ENCODE assay signal across 23 cellular contexts in genomic region chr5:998975-999501, GRCh38. TPM values are rescaled to one million over a fixed set of nuclear protein-coding genes. Genes with fewer than 3 reads are reported as not detected.
DNase-seq lines count a peak whose midpoint lies in the region; ATAC-seq and TF ChIP-seq lines count a peak whose summit lies in the region.
"Had no signal": no experiment of that assay in that cellular context is flagged by ENCODE, and none has a peak within 500 bp of the region (broad histone marks: within the 10 kb centered on the region; RNA-seq: fewer than 3 reads in every experiment).

No MANE protein-coding gene starts in this region.

- H3K4me3 ChIP-seq in left ventricle myocardium inferior, result no peak overlapping the region
- H3K4me3 ChIP-seq in upper lobe of right lung, result no peak overlapping the region
- H3K4me3 ChIP-seq in MG63, result no peak overlapping the region
- H3K4me3 ChIP-seq: prostate gland had no signal

- H3K9me3 Mint-ChIP-seq in activated naive CD8-positive, alpha-beta T cell treated with anti-CD3 and anti-CD28 coated beads, Interleukin-2, amount 10 ng/mL, durations not matched to agents 7 days and 5 days, result no peaks in the 10 kb centered on the region
- H3K9me3 Mint-ChIP-seq in activated naive CD8-positive, alpha-beta T cell treated with anti-CD3 and anti-CD28 coated beads for 36 hours, result no peaks in the 10 kb centered on the region
- H3K9me3 Mint-ChIP-seq: CD4-positive, CD25-positive, alpha-beta regulatory T cell; central memory CD8-positive, alpha-beta T cell had no signal

- no peaks in the 10 kb centered on the region for H3K9me3 ChIP-seq in left ventricle myocardium inferior (replicated peaks)
- H3K9me3 ChIP-seq in upper lobe of right lung, result no peaks in the 10 kb centered on the region
- no peaks in the 10 kb centered on the region for H3K9me3 ChIP-seq in MG63
- H3K9me3 ChIP-seq: prostate gland had no signal

- no peak for ATAC-seq in activated naive CD8-positive, alpha-beta T cell treated with anti-CD3 and anti-CD28 coated beads, Interleukin-2, amount 10 ng/mL, durations not matched to agents 7 days and 5 days (ENCODE audit: low read depth)
- ATAC-seq in omental fat pad (ENCODE audit: low FRiP score) (no peak), upper lobe of right lung (peak; percentile 43)
- ATAC-seq: Panc1, SK-N-SH treated with all-trans-retinoic acid at 6 μM for 48 hours had no signal

- H3K27me3 ChIP-seq in left ventricle myocardium inferior (ENCODE audit: low read depth) (no peaks in the 10 kb centered on the region), upper lobe of right lung (no peaks in the 10 kb centered on the region), MG63 (no peaks in the 10 kb centered on the region)

- POLR2A ChIA-PET in activated naive CD8-positive, alpha-beta T cell treated with anti-CD3 and anti-CD28 coated beads, Interleukin-2, amount 10 ng/mL, durations not matched to agents 7 days and 5 days (lab: Charles Lee), result interaction anchor here (0.6 kb wide), 1 partner anchor 142 kb away, joined by 3 read pairs; no protein-coding TSS in a partner anchor

- H3K4me1 Mint-ChIP-seq in activated naive CD8-positive, alpha-beta T cell treated with anti-CD3 and anti-CD28 coated beads, Interleukin-2, amount 10 ng/mL, durations not matched to agents 7 days and 5 days, result peaks cover 18% of the 10 kb centered on the region
- H3K4me1 Mint-ChIP-seq in activated naive CD8-positive, alpha-beta T cell treated with anti-CD3 and anti-CD28 coated beads for 36 hours, result peaks cover 24% of the 10 kb centered on the region

- H3K36me3 Mint-ChIP-seq in activated naive CD8-positive, alpha-beta T cell treated with anti-CD3 and anti-CD28 coated beads, Interleukin-2, amount 10 ng/mL, durations not matched to agents 7 days and 5 days, result no peaks in the 10 kb centered on the region
- no peaks in the 10 kb centered on the region for H3K36me3 Mint-ChIP-seq in activated naive CD8-positive, alpha-beta T cell treated with anti-CD3 and anti-CD28 coated beads for 36 hours
- H3K36me3 Mint-ChIP-seq: CD4-positive, CD25-positive, alpha-beta regulatory T cell had no signal

- intact Hi-C loops in left ventricle myocardium inferior (cut with micrococcal nuclease) (no loop called here), upper lobe of right lung (cut with DNase I) (no loop called here)

- TF ChIP-seq CTCF in left ventricle myocardium inferior (IDR thresholded peaks at IDR 0.05; ENCODE audit: borderline replicate concordance) (no peak), omental fat pad (IDR thresholded peaks at IDR 0.05) (no peak), upper lobe of right lung (IDR thresholded peaks at IDR 0.05) (no peak)

- H3K27me3 Mint-ChIP-seq in activated naive CD8-positive, alpha-beta T cell treated with anti-CD3 and anti-CD28 coated beads, Interleukin-2, amount 10 ng/mL, durations not matched to agents 7 days and 5 days, result peaks cover 14% of the 10 kb centered on the region
- H3K27me3 Mint-ChIP-seq in activated naive CD8-positive, alpha-beta T cell treated with anti-CD3 and anti-CD28 coated beads for 36 hours, result peaks cover 6% of the 10 kb centered on the region

- H3K36me3 ChIP-seq in left ventricle myocardium inferior, result no peaks in the 10 kb centered on the region
- H3K36me3 ChIP-seq in upper lobe of right lung, result no peaks in the 10 kb centered on the region
- H3K36me3 ChIP-seq in MG63, result no peaks in the 10 kb centered on the region
- H3K36me3 ChIP-seq: prostate gland had no signal

- H3K27ac ChIP-seq in left ventricle myocardium inferior (replicated peaks) (peak overlapping the region; percentile 34), upper lobe of right lung (peak overlapping the region; percentile 82)
- H3K27ac ChIP-seq: prostate gland had no signal

- H3K4me1 ChIP-seq in left ventricle myocardium inferior (peaks cover 32% of the 10 kb centered on the region), upper lobe of right lung (peaks cover 12% of the 10 kb centered on the region)
- H3K4me1 ChIP-seq: prostate gland had no signal

- no peak for DNase-seq in activated naive CD8-positive, alpha-beta T cell treated with anti-CD3 and anti-CD28 coated beads, Interleukin-2, amount 10 ng/mL, durations not matched to agents 7 days and 5 days
- DNase-seq in activated naive CD8-positive, alpha-beta T cell treated with anti-CD3 and anti-CD28 coated beads for 36 hours, result no peak
- no peak for DNase-seq in left ventricle myocardium inferior
- peak; percentile 14 for DNase-seq in omental fat pad (ENCODE audit: low spot score)
- peak; percentile 63 for DNase-seq in upper lobe of right lung
- DNase-seq in AG08396 (ENCODE audit: low spot score), result no peak
- no peak for DNase-seq in MG63
- no peak for DNase-seq in T-helper 2 cell
- DNase-seq: activated CD4-positive, alpha-beta T cell treated with anti-CD3 and anti-CD28 coated beads, Interleukin-2, amount 50 U/mL, for 1 hour; activated T-cell treated with anti-CD3 and anti-CD28 coated beads, Interleukin-2, amount 50 U/mL, for 48 hours; CD4-positive, CD25-positive, alpha-beta regulatory T cell; DMS79 treated with DMSO at 0.1 percent for 48 hours; effector memory CD4-positive, alpha-beta T cell; HCEC 1CT; NCI-H1417; NCI-H82; stimulated activated CD4-positive, alpha-beta T cell treated with anti-CD3 and anti-CD28 coated beads, Interleukin-12 subunit alpha, Interleukin-12 subunit beta, amount 100 ng/mL, for 4 hours; stimulated activated naive CD4-positive, alpha-beta T cell treated with Interleukin-2 at 50 U/mL for 16 hours had no signal

- H3K4me3 Mint-ChIP-seq in activated naive CD8-positive, alpha-beta T cell treated with anti-CD3 and anti-CD28 coated beads, Interleukin-2, amount 10 ng/mL, durations not matched to agents 7 days and 5 days, result no peak overlapping the region
- H3K4me3 Mint-ChIP-seq in activated naive CD8-positive, alpha-beta T cell treated with anti-CD3 and anti-CD28 coated beads for 36 hours, result no peak overlapping the region
- H3K4me3 Mint-ChIP-seq: central memory CD8-positive, alpha-beta T cell had no signal

- peak overlapping the region; percentile 42 for H3K27ac Mint-ChIP-seq in activated naive CD8-positive, alpha-beta T cell treated with anti-CD3 and anti-CD28 coated beads, Interleukin-2, amount 10 ng/mL, durations not matched to agents 7 days and 5 days
- H3K27ac Mint-ChIP-seq in activated naive CD8-positive, alpha-beta T cell treated with anti-CD3 and anti-CD28 coated beads for 36 hours, result no peak overlapping the region
- H3K27ac Mint-ChIP-seq: CD4-positive, CD25-positive, alpha-beta regulatory T cell had no signal

RNA-seq across cellular contexts. Expression of gene NKD2, which starts 9.6 kb away (rescaled TPM):
- total RNA-seq in activated naive CD8-positive, alpha-beta T cell treated with anti-CD3 and anti-CD28 coated beads, Interleukin-2, amount 10 ng/mL, durations not matched to agents 7 days and 5 days, result under 1 TPM; 0.23 to 0.36 TPM
- under 1 TPM; 0.66 to 0.82 TPM for total RNA-seq in activated naive CD8-positive, alpha-beta T cell treated with anti-CD3 and anti-CD28 coated beads for 36 hours
- 3.7 TPM for total RNA-seq in left ventricle myocardium inferior
- total RNA-seq in omental fat pad, result 1 to 10 TPM; 1.1 to 7.1 (median 1.8) TPM
- total RNA-seq in upper lobe of right lung, result 64.4 TPM
- total RNA-seq in MG63 (2014; rRNA removed; shearing (Covaris generic); ENCODE audit: low replicate concordance), result 3.4 and 5.7 TPM in 2 replicates
- total RNA-seq: CD4-positive, CD25-positive, alpha-beta regulatory T cell; HT1080 had no signal

Comparison
In these comparisons a context has a peak if more than half of its experiments do, and no peak if none do; other contexts are left out.
1. DNase-seq: peak in omental fat pad (single experiment) and upper lobe of right lung (single experiment); none in activated naive CD8-positive, alpha-beta T cell treated with anti-CD3 and anti-CD28 coated beads, Interleukin-2, amount 10 ng/mL, durations not matched to agents 7 days and 5 days (single experiment), activated naive CD8-positive, alpha-beta T cell treated with anti-CD3 and anti-CD28 coated beads for 36 hours (single experiment), left ventricle myocardium inferior (single experiment), AG08396 (single experiment), MG63 (single experiment) and T-helper 2 cell (0 of 5).